Comparison of ENCODE assay signal across 9 cellular contexts in genomic region chr5:130321931-130322330, GRCh38.
"Had no signal": no experiment of that assay in that cellular context is flagged by ENCODE, and none has a peak within 500 bp of the region (broad histone marks: within the 10 kb centered on the region; RNA-seq: fewer than 3 reads in every experiment).

No MANE protein-coding gene starts in this region.

- FAIRE-seq: HepG2, HTR-8/SVneo, K562 had no signal

- H3K27me3 Mint-ChIP-seq: IgD-negative memory B cell had no signal

- H3K9ac ChIP-seq: KMS-11 had no signal

- H3K4me3 ChIP-seq: K562 had no signal

- H3K4me3 Mint-ChIP-seq: IgD-negative memory B cell had no signal

- DNase-seq: IMR-90, KBM-7, KG1 had no signal

- H3K27ac Mint-ChIP-seq: IgD-negative memory B cell had no signal

- H3K4me2 ChIP-seq: KMS-11 had no signal

- H3K27ac ChIP-seq: HL-60, KMS-11 had no signal

- ATAC-seq: HepG2, K562 had no signal
